13 cellular contexts compared by ENCODE assay signal in genomic region chr17:81052199-81052997, GRCh38. TPM values are rescaled to one million over a fixed set of nuclear protein-coding genes. Genes with fewer than 3 reads are reported as not detected.
DNase-seq lines count a peak whose midpoint lies in the region; ATAC-seq, FAIRE-seq and TF ChIP-seq lines count a peak whose summit lies in the region.
"Had no signal": no experiment of that assay in that cellular context is flagged by ENCODE, and none has a peak within 500 bp of the region (broad histone marks: within the 10 kb centered on the region; RNA-seq: fewer than 3 reads in every experiment).

No MANE protein-coding gene starts in this region.

- intact Hi-C loops in lower lobe of right lung (cut with DNase I) (no loop called here), upper lobe of right lung (cut with DNase I) (no loop called here)

- WGBS in small intestine, 3 donors: 52 to 67% (median 66%) methylated on average over 30 to 31 of the region's 31 CpGs

- FAIRE-seq in small intestine (lab: Jason Lieb, UNC): no peak
- FAIRE-seq: A204.1 had no signal

- no peak overlapping the region for H3K4me3 ChIP-seq in lower lobe of right lung
- H3K4me3 ChIP-seq in upper lobe of right lung: no peak overlapping the region
- H3K4me3 ChIP-seq in small intestine (ENCODE audit: low read depth in 1 of 2, low read length in 2 of 2): no peak overlapping the region

- peaks cover 85% of the 10 kb centered on the region for H3K4me1 ChIP-seq in lower lobe of right lung
- H3K4me1 ChIP-seq in upper lobe of right lung: peaks cover 70% of the 10 kb centered on the region
- H3K4me1 ChIP-seq in small intestine (ENCODE audit: control insufficient read depth in 2 of 2, insufficient read depth in 1 of 2, low read depth in 1 of 2, low read length in 1 of 2): peaks cover 0 to 3% of the 10 kb centered on the region in 2 donors

- H3K27me3 ChIP-seq in lower lobe of right lung (ENCODE audit: low read depth) (no peaks in the 10 kb centered on the region), upper lobe of right lung (no peaks in the 10 kb centered on the region), small intestine (ENCODE audit: control insufficient read depth in 2 of 2, insufficient read depth in 2 of 2, low read length in 2 of 2) (no peaks in the 10 kb centered on the region)

- H3K36me3 ChIP-seq in lower lobe of right lung (peaks cover 17% of the 10 kb centered on the region), upper lobe of right lung (no peaks in the 10 kb centered on the region), small intestine (ENCODE audit: control insufficient read depth in 2 of 2, insufficient read depth in 2 of 2, low read length in 2 of 2) (no peaks in the 10 kb centered on the region)

- ATAC-seq in lower lobe of right lung (no peak), upper lobe of right lung (no peak)

- peak overlapping the region; percentile 0 for H3K27ac ChIP-seq in cingulate gyrus (ENCODE audit: low read depth, low read length)
- H3K27ac ChIP-seq in lower lobe of right lung: peak overlapping the region; percentile 89
- peak overlapping the region; percentile 82 for H3K27ac ChIP-seq in upper lobe of right lung
- peak overlapping the region in 1 of 2 donors; percentile 18 for H3K27ac ChIP-seq in small intestine (ENCODE audit: low read depth in 1 of 2, low read length in 1 of 2)

- no peak for TF ChIP-seq CTCF in lower lobe of right lung (IDR thresholded peaks at IDR 0.05)
- TF ChIP-seq CTCF in upper lobe of right lung (IDR thresholded peaks at IDR 0.05): no peak

- DNase-seq in NCI-H1436 (lab: John Stamatoyannopoulos, UW): peak; percentile 50
- no peak for DNase-seq in NCI-H1436 treated with DMSO at 0.1 percent for 48 hours (lab: John Stamatoyannopoulos, UW)
- no peak for DNase-seq in lower lobe of right lung
- DNase-seq in upper lobe of right lung: no peak
- no peak for DNase-seq in small intestine
- DNase-seq in Ammon's horn (ENCODE audit: low spot score): no peak
- DNase-seq in EL: no peak
- DNase-seq: activated B cell treated with CpG ODN at 0.5 μM for 24 hours; activated T-cell treated with anti-CD3 and anti-CD28 coated beads, Interleukin-2, amount 50 U/mL, for 48 hours; kidney glomerular epithelial cell; NCI-H2171 had no signal

- no peaks in the 10 kb centered on the region for H3K9me3 ChIP-seq in lower lobe of right lung
- no peaks in the 10 kb centered on the region for H3K9me3 ChIP-seq in upper lobe of right lung
- H3K9me3 ChIP-seq in small intestine (ENCODE audit: control insufficient read depth, low read depth): no peaks in the 10 kb centered on the region

RNA-seq across cellular contexts. Expression of gene BAIAP2, which starts 17.4 kb away (rescaled TPM):
- total RNA-seq in lower lobe of right lung: 119 TPM
- 139 TPM for total RNA-seq in upper lobe of right lung
- polyA plus RNA-seq in small intestine: 10 to 100 TPM in 1 of 3 donors, 1 to 10 TPM in 2; 1.8 to 14.5 (median 3.8) TPM
